Comparison of ENCODE assay signal across 1 cellular context in the genomic region with DNA sequence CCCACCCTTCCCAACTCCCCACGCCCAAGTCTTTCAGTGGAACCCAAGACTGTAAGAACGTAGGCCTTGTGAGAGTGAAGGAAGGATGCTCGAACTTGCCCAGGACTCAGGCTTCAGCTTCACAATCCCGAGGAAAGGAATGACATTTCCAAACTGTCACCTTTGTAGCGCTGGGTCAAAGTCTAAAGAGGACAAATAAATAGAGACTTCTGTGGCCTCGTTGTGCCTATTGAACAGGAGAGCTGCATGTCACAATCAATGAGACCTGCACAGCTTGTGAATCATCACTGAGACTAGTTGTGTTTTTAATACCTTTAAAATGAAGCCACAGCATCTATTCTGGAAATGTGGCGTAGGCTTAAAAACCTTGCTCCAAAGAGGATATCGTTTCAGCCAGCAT.
TF ChIP-seq lines count a peak whose summit lies in the region.

No MANE protein-coding gene starts in this region.

TF ChIP-seq in liver, 16 proteins besides CTCF, POLR2A, EP300 and RAD21 (continued from another document):
- TF ChIP-seq REST (IDR thresholded peaks at IDR 0.05) = peak; percentile 74
- TF ChIP-seq TAF1 (conservative IDR thresholded peaks at IDR 0.05) = no peak
- peak; percentile 96 for TF ChIP-seq SP1 (IDR thresholded peaks at IDR 0.05)
- TF ChIP-seq YY1 (IDR thresholded peaks at IDR 0.05) = peak; percentile 82
